ENCODE assay signal across 35 cellular contexts in genomic region chr11:56531856-56532255, GRCh38. TPM values are rescaled to one million over a fixed set of nuclear protein-coding genes. Genes with fewer than 3 reads are reported as not detected.
"Had no signal": no experiment of that assay in that cellular context is flagged by ENCODE, and none has a peak within 500 bp of the region (broad histone marks: within the 10 kb centered on the region; RNA-seq: fewer than 3 reads in every experiment).

No MANE protein-coding gene starts in this region.

- H3K4me3 ChIP-seq: ascending aorta, breast epithelium, cardiac muscle cell, coronary artery, dorsolateral prefrontal cortex, esophagus muscularis mucosa, gastrocnemius medialis, heart left ventricle had no signal

- H3K9me3 ChIP-seq: ascending aorta, breast epithelium, esophagus muscularis mucosa, gastrocnemius medialis had no signal

- H3K9me3 Mint-ChIP-seq: brain; dendritic cell treated with granulocyte-macrophage colony-stimulating factor and Interleukin-4, amounts not matched to agents 40 ng/mL and 50 ng/mL, for 4 days had no signal

- H3K4me3 Mint-ChIP-seq: activated CD4-positive, alpha-beta memory T cell treated with anti-CD3 and anti-CD28 coated beads, Interleukin-2, amount 10 ng/mL, durations not matched to agents 7 days and 5 days; activated CD4-positive, alpha-beta T cell treated with anti-CD3 and anti-CD28 coated beads, Interleukin-2, amount 10 ng/mL, durations not matched to agents 7 days and 5 days; activated naive CD4-positive, alpha-beta T cell treated with anti-CD3 and anti-CD28 coated beads, Interleukin-2, amount 10 ng/mL, durations not matched to agents 7 days and 5 days; activated naive CD8-positive, alpha-beta T cell treated with anti-CD3 and anti-CD28 coated beads, Interleukin-2, amount 10 ng/mL, durations not matched to agents 7 days and 5 days; activated T-cell treated with anti-CD3 and anti-CD28 coated beads, Interleukin-2, amount 50 U/mL, for 24 hours; activated T-cell treated with anti-CD3 and anti-CD28 coated beads, Interleukin-2, amount 50 U/mL, for 72 hours; brain; dendritic cell treated with granulocyte-macrophage colony-stimulating factor and Interleukin-4, amounts not matched to agents 40 ng/mL and 50 ng/mL, for 4 days; effector memory CD8-positive, alpha-beta T cell; T-helper 17 cell; T-helper 2 cell treated with Interferon-gamma antibody and Interleukin-4, amounts not matched to agents 5 μg/mL and 100 μg/mL, for 36 hours had no signal

- H3K4me1 ChIP-seq: ascending aorta, breast epithelium, esophagus muscularis mucosa, foreskin keratinocyte, gastrocnemius medialis, heart left ventricle had no signal

- H3K36me3 Mint-ChIP-seq: activated naive CD4-positive, alpha-beta T cell treated with anti-CD3 and anti-CD28 coated beads, Interleukin-2, amount 10 ng/mL, durations not matched to agents 7 days and 5 days; activated naive CD4-positive, alpha-beta T cell treated with anti-CD3 and anti-CD28 coated beads, Interleukin-2, amount 50 U/mL, for 72 hours; activated naive CD8-positive, alpha-beta T cell treated with anti-CD3 and anti-CD28 coated beads, Interleukin-2, amount 10 ng/mL, durations not matched to agents 7 days and 5 days; brain had no signal

- H3K27me3 Mint-ChIP-seq: activated CD4-positive, alpha-beta memory T cell treated with anti-CD3 and anti-CD28 coated beads, Interleukin-2, amount 10 ng/mL, durations not matched to agents 7 days and 5 days; activated CD4-positive, alpha-beta T cell treated with anti-CD3 and anti-CD28 coated beads, Interleukin-2, amount 10 ng/mL, durations not matched to agents 7 days and 5 days; activated naive CD4-positive, alpha-beta T cell treated with anti-CD3 and anti-CD28 coated beads, Interleukin-2, amount 10 ng/mL, durations not matched to agents 7 days and 5 days; activated naive CD8-positive, alpha-beta T cell treated with anti-CD3 and anti-CD28 coated beads, Interleukin-2, amount 10 ng/mL, durations not matched to agents 7 days and 5 days; activated T-cell treated with anti-CD3 and anti-CD28 coated beads, Interleukin-2, amount 50 U/mL, for 24 hours; brain; dendritic cell treated with granulocyte-macrophage colony-stimulating factor and Interleukin-4, amounts not matched to agents 40 ng/mL and 50 ng/mL, for 4 days; effector memory CD8-positive, alpha-beta T cell; T-helper 17 cell had no signal

- DNase-seq: activated CD4-positive, alpha-beta memory T cell treated with anti-CD3 and anti-CD28 coated beads, Interleukin-2, amount 10 ng/mL, durations not matched to agents 7 days and 5 days; activated CD4-positive, alpha-beta T cell treated with anti-CD3 and anti-CD28 coated beads for 4 hours; activated CD4-positive, alpha-beta T cell treated with anti-CD3 and anti-CD28 coated beads, Interleukin-2, amount 10 ng/mL, durations not matched to agents 7 days and 5 days; activated CD4-positive, alpha-beta T cell treated with anti-CD3 and anti-CD28 coated beads, Interleukin-2, amount 50 U/mL, for 4 hours; activated CD4-positive, CD25-positive, alpha-beta regulatory T cell; activated CD4-positive, CD25-positive, alpha-beta regulatory T cell treated with anti-CD3 and anti-CD28 coated beads, Interleukin-2, amount 50 U/mL, for 72 hours; activated CD8-positive, alpha-beta memory T cell treated with anti-CD3 and anti-CD28 coated beads, Interleukin-2, amount 50 U/mL, for 48 hours; activated gamma-delta T cell; activated naive CD4-positive, alpha-beta T cell; activated naive CD4-positive, alpha-beta T cell treated with anti-CD3 and anti-CD28 coated beads, Interleukin-2, amount 10 ng/mL, durations not matched to agents 7 days and 5 days; activated naive CD8-positive, alpha-beta T cell treated with anti-CD3 and anti-CD28 coated beads, Interleukin-2, amount 10 ng/mL, durations not matched to agents 7 days and 5 days; activated T-cell treated with anti-CD3 and anti-CD28 coated beads for 4 hours; activated T-cell treated with anti-CD3 and anti-CD28 coated beads, Interleukin-2, amount 50 U/mL, for 24 hours; activated T-cell treated with anti-CD3 and anti-CD28 coated beads, Interleukin-2, amount 50 U/mL, for 72 hours; central memory CD4-positive, alpha-beta T cell; cerebellar nuclear complex; dorsolateral prefrontal cortex; effector memory CD8-positive, alpha-beta T cell; erythroblast; foreskin keratinocyte; gastrocnemius medialis; glutamatergic neuron; heart left ventricle; T-helper 1 cell; T-helper 17 cell; T1000 had no signal

- H3K27ac ChIP-seq: ascending aorta, breast epithelium, cardiac muscle cell, coronary artery, dorsolateral prefrontal cortex, esophagus muscularis mucosa, foreskin keratinocyte, gastrocnemius medialis, heart left ventricle had no signal

- H3K4me1 Mint-ChIP-seq: activated CD4-positive, alpha-beta memory T cell treated with anti-CD3 and anti-CD28 coated beads, Interleukin-2, amount 10 ng/mL, durations not matched to agents 7 days and 5 days; activated CD4-positive, alpha-beta T cell treated with anti-CD3 and anti-CD28 coated beads, Interleukin-2, amount 10 ng/mL, durations not matched to agents 7 days and 5 days; activated naive CD4-positive, alpha-beta T cell treated with anti-CD3 and anti-CD28 coated beads, Interleukin-2, amount 10 ng/mL, durations not matched to agents 7 days and 5 days; activated naive CD8-positive, alpha-beta T cell treated with anti-CD3 and anti-CD28 coated beads, Interleukin-2, amount 10 ng/mL, durations not matched to agents 7 days and 5 days; brain; T-helper 17 cell had no signal

- H3K27ac Mint-ChIP-seq: activated CD4-positive, alpha-beta memory T cell treated with anti-CD3 and anti-CD28 coated beads, Interleukin-2, amount 10 ng/mL, durations not matched to agents 7 days and 5 days; activated CD4-positive, alpha-beta T cell treated with anti-CD3 and anti-CD28 coated beads, Interleukin-2, amount 10 ng/mL, durations not matched to agents 7 days and 5 days; activated naive CD4-positive, alpha-beta T cell treated with anti-CD3 and anti-CD28 coated beads, Interleukin-2, amount 10 ng/mL, durations not matched to agents 7 days and 5 days; activated naive CD4-positive, alpha-beta T cell treated with anti-CD3 and anti-CD28 coated beads, Interleukin-2, amount 50 U/mL, for 72 hours; activated naive CD8-positive, alpha-beta T cell treated with anti-CD3 and anti-CD28 coated beads, Interleukin-2, amount 10 ng/mL, durations not matched to agents 7 days and 5 days; activated T-cell treated with anti-CD3 and anti-CD28 coated beads, Interleukin-2, amount 50 U/mL, for 24 hours; activated T-cell treated with anti-CD3 and anti-CD28 coated beads, Interleukin-2, amount 50 U/mL, for 72 hours; brain; dendritic cell treated with granulocyte-macrophage colony-stimulating factor and Interleukin-4, amounts not matched to agents 40 ng/mL and 50 ng/mL, for 4 days; effector memory CD8-positive, alpha-beta T cell; T-helper 17 cell; T-helper 2 cell treated with Interferon-gamma antibody and Interleukin-4, amounts not matched to agents 5 μg/mL and 100 μg/mL, for 36 hours had no signal

- H3K27me3 ChIP-seq: ascending aorta, breast epithelium, cardiac muscle cell, dorsolateral prefrontal cortex, esophagus muscularis mucosa, foreskin keratinocyte, gastrocnemius medialis, heart left ventricle had no signal

- ATAC-seq: activated naive CD4-positive, alpha-beta T cell treated with anti-CD3 and anti-CD28 coated beads, Interleukin-2, amount 50 U/mL, for 72 hours; activated T-cell treated with anti-CD3 and anti-CD28 coated beads, Interleukin-2, amount 50 U/mL, for 72 hours; effector memory CD8-positive, alpha-beta T cell; foreskin keratinocyte; gastrocnemius medialis; heart left ventricle; T-helper 17 cell had no signal

- H3K36me3 ChIP-seq: ascending aorta, breast epithelium, cardiac muscle cell, esophagus muscularis mucosa, gastrocnemius medialis, heart left ventricle had no signal

RNA-seq across cellular contexts. Expression of gene OR5M11, which starts 11.2 kb away (rescaled TPM):
- total RNA-seq: activated CD4-positive, alpha-beta memory T cell treated with anti-CD3 and anti-CD28 coated beads, Interleukin-2, amount 10 ng/mL, durations not matched to agents 7 days and 5 days; activated CD4-positive, alpha-beta T cell treated with anti-CD3 and anti-CD28 coated beads, Interleukin-2, amount 10 ng/mL, durations not matched to agents 7 days and 5 days; activated naive CD4-positive, alpha-beta T cell treated with anti-CD3 and anti-CD28 coated beads, Interleukin-2, amount 50 U/mL, for 72 hours; activated naive CD8-positive, alpha-beta T cell treated with anti-CD3 and anti-CD28 coated beads, Interleukin-2, amount 10 ng/mL, durations not matched to agents 7 days and 5 days; activated T-cell treated with anti-CD3 and anti-CD28 coated beads, Interleukin-2, amount 50 U/mL, for 72 hours; ascending aorta; breast epithelium; cardiac muscle cell; dorsolateral prefrontal cortex; esophagus muscularis mucosa; foreskin keratinocyte; gastrocnemius medialis; heart left ventricle; T-helper 17 cell had no signal
- polyA plus RNA-seq: cardiac muscle cell, foreskin keratinocyte, heart left ventricle had no signal

RNA-seq across cellular contexts. Expression of gene OR5M8, which starts 40.7 kb away (rescaled TPM):
- total RNA-seq: activated CD4-positive, alpha-beta memory T cell treated with anti-CD3 and anti-CD28 coated beads, Interleukin-2, amount 10 ng/mL, durations not matched to agents 7 days and 5 days; activated CD4-positive, alpha-beta T cell treated with anti-CD3 and anti-CD28 coated beads, Interleukin-2, amount 10 ng/mL, durations not matched to agents 7 days and 5 days; activated naive CD4-positive, alpha-beta T cell treated with anti-CD3 and anti-CD28 coated beads, Interleukin-2, amount 50 U/mL, for 72 hours; activated naive CD8-positive, alpha-beta T cell treated with anti-CD3 and anti-CD28 coated beads, Interleukin-2, amount 10 ng/mL, durations not matched to agents 7 days and 5 days; activated T-cell treated with anti-CD3 and anti-CD28 coated beads, Interleukin-2, amount 50 U/mL, for 72 hours; ascending aorta; breast epithelium; cardiac muscle cell; dorsolateral prefrontal cortex; esophagus muscularis mucosa; foreskin keratinocyte; gastrocnemius medialis; heart left ventricle; T-helper 17 cell had no signal
- polyA plus RNA-seq: cardiac muscle cell, foreskin keratinocyte, heart left ventricle had no signal

RNA-seq across cellular contexts. Expression of gene OR5M10, which starts 45.7 kb away (rescaled TPM):
- total RNA-seq: activated CD4-positive, alpha-beta memory T cell treated with anti-CD3 and anti-CD28 coated beads, Interleukin-2, amount 10 ng/mL, durations not matched to agents 7 days and 5 days; activated CD4-positive, alpha-beta T cell treated with anti-CD3 and anti-CD28 coated beads, Interleukin-2, amount 10 ng/mL, durations not matched to agents 7 days and 5 days; activated naive CD4-positive, alpha-beta T cell treated with anti-CD3 and anti-CD28 coated beads, Interleukin-2, amount 50 U/mL, for 72 hours; activated naive CD8-positive, alpha-beta T cell treated with anti-CD3 and anti-CD28 coated beads, Interleukin-2, amount 10 ng/mL, durations not matched to agents 7 days and 5 days; activated T-cell treated with anti-CD3 and anti-CD28 coated beads, Interleukin-2, amount 50 U/mL, for 72 hours; ascending aorta; breast epithelium; cardiac muscle cell; dorsolateral prefrontal cortex; esophagus muscularis mucosa; foreskin keratinocyte; gastrocnemius medialis; heart left ventricle; T-helper 17 cell had no signal
- polyA plus RNA-seq: cardiac muscle cell, foreskin keratinocyte, heart left ventricle had no signal

RNA-seq across cellular contexts. Expression of gene OR5M3, which starts 58.7 kb away (rescaled TPM):
- total RNA-seq: activated CD4-positive, alpha-beta memory T cell treated with anti-CD3 and anti-CD28 coated beads, Interleukin-2, amount 10 ng/mL, durations not matched to agents 7 days and 5 days; activated CD4-positive, alpha-beta T cell treated with anti-CD3 and anti-CD28 coated beads, Interleukin-2, amount 10 ng/mL, durations not matched to agents 7 days and 5 days; activated naive CD4-positive, alpha-beta T cell treated with anti-CD3 and anti-CD28 coated beads, Interleukin-2, amount 50 U/mL, for 72 hours; activated naive CD8-positive, alpha-beta T cell treated with anti-CD3 and anti-CD28 coated beads, Interleukin-2, amount 10 ng/mL, durations not matched to agents 7 days and 5 days; activated T-cell treated with anti-CD3 and anti-CD28 coated beads, Interleukin-2, amount 50 U/mL, for 72 hours; ascending aorta; breast epithelium; cardiac muscle cell; dorsolateral prefrontal cortex; esophagus muscularis mucosa; foreskin keratinocyte; gastrocnemius medialis; heart left ventricle; T-helper 17 cell had no signal
- polyA plus RNA-seq: cardiac muscle cell, foreskin keratinocyte, heart left ventricle had no signal
